In genomic region chr18:42028232-42028832, GRCh38 we compare ENCODE assay signal across 9 cellular contexts.
A peak's percentile ranks its signal among the peaks of the same experiment; 100 is the strongest.
DNase-seq lines count a peak whose midpoint lies in the region; ATAC-seq, FAIRE-seq and TF ChIP-seq lines count a peak whose summit lies in the region.
"Had no signal": no experiment of that assay in that cellular context is flagged by ENCODE, and none has a peak within 500 bp of the region (broad histone marks: within the 10 kb centered on the region; RNA-seq: fewer than 3 reads in every experiment).

No MANE protein-coding gene starts in this region.

- no peak overlapping the region for H3K9ac ChIP-seq in PC-3 (ENCODE audit: low read length)

- POLR2A ChIA-PET in PC-3 (lab: Charles Lee; ENCODE audit: unreplicated experiment) = no interaction called here

- no peaks in the 10 kb centered on the region for H3F3A ChIP-seq in PC-3 (ENCODE audit: low read length, unreplicated experiment)

- no peaks in the 10 kb centered on the region for H3K36me3 ChIP-seq in BE2C
- no peaks in the 10 kb centered on the region for H3K36me3 ChIP-seq in PC-3 (ENCODE audit: low read depth, low read length)
- peaks cover 10% of the 10 kb centered on the region for H3K36me3 ChIP-seq in brain microvascular endothelial cell (replicated peaks)
- H3K36me3 ChIP-seq in upper lobe of left lung = peaks cover 0 to 54% (median 21%) of the 10 kb centered on the region in 4 donors

- TF ChIP-seq CTCF in BE2C (IDR thresholded peaks at IDR 0.05; ENCODE audit: low read depth, low read length) = peak; percentile 73
- peak; percentile 62 for TF ChIP-seq CTCF in PC-3 (conservative IDR thresholded peaks at IDR 0.05; ENCODE audit: low read depth, low read length)
- peak; percentile 88 for TF ChIP-seq CTCF in brain microvascular endothelial cell (IDR thresholded peaks at IDR 0.05; ENCODE audit: low read depth, low read length, missing control alignments)
- TF ChIP-seq CTCF in upper lobe of left lung (IDR thresholded peaks at IDR 0.05) = peak in 5 of 6 experiments; percentile 31 to 50 (median 38)

- no peaks in the 10 kb centered on the region for H3K27me3 ChIP-seq in BE2C
- no peaks in the 10 kb centered on the region for H3K27me3 ChIP-seq in PC-3 (ENCODE audit: low read length)
- no peaks in the 10 kb centered on the region for H3K27me3 ChIP-seq in brain microvascular endothelial cell (replicated peaks)
- no peaks in the 10 kb centered on the region for H3K27me3 ChIP-seq in upper lobe of left lung

- no peak for TF ChIP-seq EP300 in upper lobe of left lung (IDR thresholded peaks at IDR 0.05)

- no peak overlapping the region for H2AFZ ChIP-seq in PC-3 (ENCODE audit: low read length)

- H3K27ac ChIP-seq in PC-3 (ENCODE audit: low read length) (no peak overlapping the region), brain microvascular endothelial cell (no peak overlapping the region), upper lobe of left lung (no peak overlapping the region)

- in situ Hi-C loops in brain microvascular endothelial cell (cut with HindIII; ENCODE audit: low pct_ligation_motif_present, low sequenced_read_pairs) = no loop called here

- DNase-seq in BE2C (peak; percentile 16), GM12891 (ENCODE audit: insufficient read length, low spot score) (no peak), PC-3 (peak; percentile 29), brain microvascular endothelial cell (peak; percentile 28), left lobe of liver (ENCODE audit: low spot score) (no peak), upper lobe of left lung (no peak)
- DNase-seq: naive B cell had no signal

- H3K4me3 ChIP-seq in BE2C (ENCODE audit: low read depth, low read length) (no peak overlapping the region), PC-3 (ENCODE audit: low read length) (no peak overlapping the region), brain microvascular endothelial cell (ENCODE audit: low read depth, low read length) (no peak overlapping the region), upper lobe of left lung (no peak overlapping the region)

- intact Hi-C loops in PC-3 (cut with micrococcal nuclease) = no loop called here

- no peaks in the 10 kb centered on the region for H3K9me2 ChIP-seq in PC-3 (replicated peaks; ENCODE audit: low read length)

- no peaks in the 10 kb centered on the region for H3K79me2 ChIP-seq in PC-3 (ENCODE audit: low read length)

- no peaks in the 10 kb centered on the region for H4K20me1 ChIP-seq in PC-3 (ENCODE audit: low read length)

- ATAC-seq in PC-3 (no peak), left lobe of liver (peak; percentile 85), upper lobe of left lung (ENCODE audit: low FRiP score in 2 of 2) (peak in 1 of 2 donors; percentile 58), HG02884 (IDR thresholded peaks at IDR 0.05; ENCODE audit: unreplicated experiment) (no peak), HG03520 (IDR thresholded peaks at IDR 0.05; ENCODE audit: unreplicated experiment) (no peak)

- TF ChIP-seq POLR2A in GM12891 (IDR thresholded peaks at IDR 0.05; ENCODE audit: low read depth, low read length) = no peak
- TF ChIP-seq POLR2A in upper lobe of left lung (IDR thresholded peaks at IDR 0.05) = no peak

- FAIRE-seq in GM12891 (lab: Jason Lieb, UNC) = peak; percentile 9

- H3K4me1 ChIP-seq in BE2C (no peaks in the 10 kb centered on the region), PC-3 (ENCODE audit: insufficient read depth, low read length) (no peaks in the 10 kb centered on the region), upper lobe of left lung (no peaks in the 10 kb centered on the region)

- CTCF ChIA-PET in PC-3 (lab: Charles Lee) = interaction anchor here (0.5 to 1.1 kb wide), 3 partner anchors 24 to 266 kb away, joined by 3 read pairs; no protein-coding TSS in a partner anchor

- WGBS in upper lobe of left lung, 2 donors = 52 to 54% methylated on average over 6 of the region's 6 CpGs

- no peak overlapping the region for H3K4me2 ChIP-seq in PC-3 (ENCODE audit: low read length)

- BruUV-seq in PC-3 (replicated peaks; lab: Mats Ljungman, UMichigan) = no TSS peak

- H3K9me3 ChIP-seq in BE2C = no peaks in the 10 kb centered on the region
- H3K9me3 ChIP-seq in PC-3 (ENCODE audit: low read length) = no peaks in the 10 kb centered on the region
- H3K9me3 ChIP-seq in upper lobe of left lung = no peaks in the 10 kb centered on the region

TF ChIP-seq in GM12891, 5 proteins besides CTCF, POLR2A, EP300 and RAD21:
- TF ChIP-seq TAF1 (IDR thresholded peaks at IDR 0.05; ENCODE audit: low read depth, low read length) (no peak), POLR2AphosphoS5 (IDR thresholded peaks at IDR 0.05; ENCODE audit: low read depth, low read length) (no peak), SPI1 (IDR thresholded peaks at IDR 0.05; ENCODE audit: low read depth, low read length) (no peak), POU2F2 (IDR thresholded peaks at IDR 0.05; ENCODE audit: low read depth, low read length) (no peak), PAX5 (IDR thresholded peaks at IDR 0.05; ENCODE audit: insufficient read depth, low read length, severe bottlenecking) (no peak)

Comparison
In these comparisons a context has a peak if more than half of its experiments do, and no peak if none do; other contexts are left out.
1. DNase-seq: peak in BE2C (single experiment), PC-3 (single experiment) and brain microvascular endothelial cell (single experiment); none in GM12891 (single experiment), left lobe of liver (single experiment) and upper lobe of left lung (0 of 2).
2. CTCF ChIP-seq: peak in every context shown above with its lines; median percentile 88 in brain microvascular endothelial cell; 73 in BE2C; 62 in PC-3; 38 in upper lobe of left lung.